In genomic region chr9:118230319-118230718, GRCh38 we compare ENCODE assay signal across 14 cellular contexts.
"Had no signal": no experiment of that assay in that cellular context is flagged by ENCODE, and none has a peak within 500 bp of the region (broad histone marks: within the 10 kb centered on the region; RNA-seq: fewer than 3 reads in every experiment).

No MANE protein-coding gene starts in this region.

- DNase-seq: activated CD4-positive, alpha-beta T cell treated with anti-CD3 and anti-CD28 coated beads for 1 hour; activated CD4-positive, alpha-beta T cell treated with anti-CD3 and anti-CD28 coated beads, Interleukin-2, amount 50 U/mL, for 48 hours; activated CD8-positive, alpha-beta memory T cell treated with anti-CD3 and anti-CD28 coated beads, Interleukin-2, amount 10 ng/mL, durations not matched to agents 7 days and 5 days; activated gamma-delta T cell; activated naive CD8-positive, alpha-beta T cell treated with anti-CD3 and anti-CD28 coated beads for 36 hours; activated T-cell treated with anti-CD3 and anti-CD28 coated beads, Interleukin-2, amount 50 U/mL, for 48 hours; caudate nucleus; effector memory CD4-positive, alpha-beta T cell; left ventricle myocardium superior; stimulated activated CD4-positive, alpha-beta T cell treated with anti-CD3 and anti-CD28 coated beads, Interleukin-4, amount 100 ng/mL, for 24 hours had no signal

- H3K4me2 ChIP-seq: hepatocyte had no signal

- ATAC-seq: activated CD8-positive, alpha-beta memory T cell treated with anti-CD3 and anti-CD28 coated beads, Interleukin-2, amount 10 ng/mL, durations not matched to agents 7 days and 5 days; left ventricle myocardium superior had no signal

- H3K79me2 ChIP-seq: hepatocyte had no signal

- H3K9me3 ChIP-seq: ascending aorta, thoracic aorta had no signal

- H3K27ac ChIP-seq: ascending aorta, epithelial cell of prostate, hepatocyte, thoracic aorta had no signal

- H3K4me1 ChIP-seq: ascending aorta had no signal

- H3K4me3 ChIP-seq: ascending aorta, hepatocyte, thoracic aorta had no signal

- H3K36me3 ChIP-seq: ascending aorta, thoracic aorta had no signal

- H3K27me3 ChIP-seq: ascending aorta, hepatocyte had no signal

- H2AFZ ChIP-seq: hepatocyte had no signal
